ENCODE assay signal across 16 cellular contexts in genomic region chr3:194272221-194272620, GRCh38.
DNase-seq lines count a peak whose midpoint lies in the region; ATAC-seq and TF ChIP-seq lines count a peak whose summit lies in the region.
"Had no signal": no experiment of that assay in that cellular context is flagged by ENCODE, and none has a peak within 500 bp of the region (broad histone marks: within the 10 kb centered on the region; RNA-seq: fewer than 3 reads in every experiment).

No MANE protein-coding gene starts in this region.

- H2BK120ac ChIP-seq in H9 (ENCODE audit: low read depth, low read length, poor library complexity, severe bottlenecking): no peak overlapping the region

- H3K18ac ChIP-seq in H9 (ENCODE audit: insufficient read length, low read depth, low read length): no peak overlapping the region

- H3K9ac ChIP-seq in H9 (ENCODE audit: extremely low read depth, insufficient read length, low read length) (no peak overlapping the region), skeletal muscle tissue (ENCODE audit: low read depth in 1 of 3, low read length in 3 of 3) (no peak overlapping the region)

- H4K20me1 ChIP-seq in H9 (ENCODE audit: control insufficient read depth, insufficient read depth, insufficient read length): no peaks in the 10 kb centered on the region

- no peak overlapping the region for H3K4me2 ChIP-seq in H9 (ENCODE audit: insufficient read depth, insufficient read length, low read length)

- no peak overlapping the region; the same call in 1 of the 2 replicates for H3K14ac ChIP-seq in H9 (ENCODE audit: insufficient read depth, low read length)

- no peak overlapping the region for H2BK15ac ChIP-seq in H9 (ENCODE audit: low read depth, low read length)

- H4K8ac ChIP-seq in H9 (replicated peaks; ENCODE audit: insufficient read length, low read depth, low read length): no peak overlapping the region

- H3K9me3 Mint-ChIP-seq in H9: peaks cover 10 to 15% of the 10 kb centered on the region in 2 experiments
- H3K9me3 Mint-ChIP-seq: activated T-helper 1 cell treated with anti-CD3 and anti-CD28 coated beads, Interleukin-12 subunit alpha, Interleukin-12 subunit beta, Interleukin-2, Interleukin-4 antibody, amounts not matched to agents 30 ng/mL and 10 ng/mL and 1 ng/mL, durations not matched to agents 14 hours and 24 hours and 36 hours; CD8-positive, alpha-beta T cell; stimulated activated memory B cell treated with anti-CD40 and anti-IgM and Interleukin-4, amounts not matched to agents 10 μg/mL and 1 μg/mL and 100 μg/mL, for 72 hours had no signal

- TF ChIP-seq CTCF in H9 (conservative IDR thresholded peaks at IDR 0.05) (no peak), adrenal gland (IDR thresholded peaks at IDR 0.05) (no peak), lower lobe of right lung (IDR thresholded peaks at IDR 0.05) (no peak)

- no peak overlapping the region for H3K4me3 ChIP-seq in adrenal gland
- H3K4me3 ChIP-seq in lower lobe of right lung: no peak overlapping the region
- H3K4me3 ChIP-seq in skeletal muscle tissue (ENCODE audit: low read length in 3 of 3): no peak overlapping the region

- no peak overlapping the region for H2BK5ac ChIP-seq in H9 (ENCODE audit: insufficient read length, low read length)

- WGBS in H9 (ENCODE audit: extremely low coverage, insufficient read length, low lambda C conversion rate): no CpG with 5 or more reads among the region's 11 CpGs
- WGBS in adrenal gland, 4 donors: 66 to 83% (median 72%) methylated on average over 6 to 11 of the region's 11 CpGs

- no peak overlapping the region for H2BK20ac ChIP-seq in H9 (ENCODE audit: low read depth, low read length, poor library complexity, severe bottlenecking)

- H3K36me3 ChIP-seq in adrenal gland (replicated peaks in 1 of 2) (no peaks in the 10 kb centered on the region), lower lobe of right lung (no peaks in the 10 kb centered on the region), skeletal muscle tissue (ENCODE audit: control insufficient read depth in 3 of 3, insufficient read depth in 3 of 3, low read length in 3 of 3) (no peaks in the 10 kb centered on the region)

- no peak overlapping the region for H3K27ac Mint-ChIP-seq in H9
- H3K27ac Mint-ChIP-seq: activated T-helper 1 cell treated with anti-CD3 and anti-CD28 coated beads, Interleukin-12 subunit alpha, Interleukin-12 subunit beta, Interleukin-2, Interleukin-4 antibody, amounts not matched to agents 30 ng/mL and 10 ng/mL and 1 ng/mL, durations not matched to agents 14 hours and 24 hours and 36 hours; CD8-positive, alpha-beta T cell; stimulated activated memory B cell treated with anti-CD40 and anti-IgM and Interleukin-4, amounts not matched to agents 10 μg/mL and 1 μg/mL and 100 μg/mL, for 72 hours had no signal

- peaks cover 3 to 14% (median 8%) of the 10 kb centered on the region in 3 experiments for H3K36me3 Mint-ChIP-seq in H9 (ENCODE audit: insufficient read depth in 1 of 3, low read depth in 3 of 3)
- H3K36me3 Mint-ChIP-seq: CD8-positive, alpha-beta T cell; stimulated activated memory B cell treated with anti-CD40 and anti-IgM and Interleukin-4, amounts not matched to agents 10 μg/mL and 1 μg/mL and 100 μg/mL, for 72 hours had no signal

- no peaks in the 10 kb centered on the region for H3K4me1 ChIP-seq in H9 (ENCODE audit: insufficient read depth, low read length)
- peaks cover 60 to 90% of the 10 kb centered on the region in 2 donors for H3K4me1 ChIP-seq in adrenal gland (replicated peaks in 1 of 2)
- H3K4me1 ChIP-seq in lower lobe of right lung: peaks cover 49% of the 10 kb centered on the region
- peaks cover 33 to 48% (median 39%) of the 10 kb centered on the region in 3 donors for H3K4me1 ChIP-seq in skeletal muscle tissue (ENCODE audit: control insufficient read depth in 3 of 3, insufficient read depth in 3 of 3, low read length in 3 of 3)

- peaks cover 29 to 43% of the 10 kb centered on the region in 2 experiments for H3K4me1 Mint-ChIP-seq in H9

- H2BK12ac ChIP-seq in H9 (ENCODE audit: insufficient read length, low read depth, low read length): no peak overlapping the region

- no peaks in the 10 kb centered on the region for H3K79me2 ChIP-seq in H9 (ENCODE audit: insufficient read depth, low read length)

- no peak for TF ChIP-seq POLR2A in adrenal gland (IDR thresholded peaks at IDR 0.05)

- H4K5ac ChIP-seq in H9 (ENCODE audit: insufficient read length, low read depth, low read length): no peak overlapping the region

- no peak overlapping the region for H3K56ac ChIP-seq in H9 (ENCODE audit: insufficient read length, low read depth, low read length)

- no peak overlapping the region for H3K23ac ChIP-seq in H9 (ENCODE audit: insufficient read length, low read depth, low read length)

- H3K9me3 ChIP-seq in H9 (ENCODE audit: control insufficient read depth, low read depth, low read length) (no peaks in the 10 kb centered on the region), adrenal gland (replicated peaks in 1 of 3) (no peaks in the 10 kb centered on the region), lower lobe of right lung (no peaks in the 10 kb centered on the region), skeletal muscle tissue (ENCODE audit: control insufficient read depth in 3 of 3, low read length in 3 of 3) (no peaks in the 10 kb centered on the region)

- H3K79me1 ChIP-seq in H9 (ENCODE audit: insufficient read depth, low read depth, low read length, poor library complexity, severe bottlenecking): no peaks in the 10 kb centered on the region

- no peak overlapping the region for H3K4ac ChIP-seq in H9 (ENCODE audit: low read depth, low read length)

- DNase-seq in H9 (peak; percentile 17), adrenal gland (peak in 5 of 7 donors; percentile 24 to 69 (median 47)), lower lobe of right lung (peak; percentile 42), NCI-H1436 (lab: John Stamatoyannopoulos, UW) (no peak), glomerular visceral epithelial cell (ENCODE audit: extremely low spot score) (no peak)
- DNase-seq: CD8-positive, alpha-beta T cell; central memory CD4-positive, alpha-beta T cell; DMS79; HCEC 1CT; mesendoderm; NCI-H1694 treated with DMSO at 0.1 percent for 48 hours had no signal

- peaks cover 22% of the 10 kb centered on the region for H3K27me3 Mint-ChIP-seq in H9 (ENCODE audit: low read depth)

- intact Hi-C loops in adrenal gland (cut with DNase I) (loop anchor here in 1 of 2 donors (5.0 kb wide), 1 partner anchor 40 kb away; no protein-coding TSS in a partner anchor), lower lobe of right lung (cut with DNase I) (no loop called here)

- H3K27me3 ChIP-seq in H9 (ENCODE audit: insufficient read depth, low read length): no peaks in the 10 kb centered on the region
- H3K27me3 ChIP-seq in adrenal gland: no peaks in the 10 kb centered on the region
- H3K27me3 ChIP-seq in lower lobe of right lung (ENCODE audit: low read depth): no peaks in the 10 kb centered on the region
- no peaks in the 10 kb centered on the region for H3K27me3 ChIP-seq in skeletal muscle tissue (ENCODE audit: control insufficient read depth in 3 of 3, insufficient read depth in 3 of 3, low read length in 3 of 3)

- H3K27ac ChIP-seq in H9 (ENCODE audit: insufficient read length, low read depth, low read length): no peak overlapping the region
- H3K27ac ChIP-seq in adrenal gland: peak overlapping the region; percentile 78 to 100 (median 94)
- H3K27ac ChIP-seq in lower lobe of right lung: no peak overlapping the region
- peak overlapping the region; percentile 12 for H3K27ac ChIP-seq in skeletal muscle tissue (ENCODE audit: low read depth, low read length)

- H3T11ph ChIP-seq in H9 (ENCODE audit: low read length): no peak overlapping the region

- H3K23me2 ChIP-seq in H9 (ENCODE audit: insufficient read length, low read depth, low read length, poor library complexity, severe bottlenecking): no peaks in the 10 kb centered on the region

- no peak overlapping the region for H2AFZ ChIP-seq in H9 (ENCODE audit: low read length)

- H4K91ac ChIP-seq in H9 (ENCODE audit: insufficient read length, low read depth, low read length): no peak overlapping the region

- no peak for ATAC-seq in lower lobe of right lung
- no peak for ATAC-seq in GM21360 (IDR thresholded peaks at IDR 0.05; ENCODE audit: unreplicated experiment)
- ATAC-seq in HG03108 (IDR thresholded peaks at IDR 0.05; ENCODE audit: unreplicated experiment): no peak
- ATAC-seq: CD8-positive, alpha-beta T cell; stimulated activated memory B cell treated with anti-CD40 and anti-IgM and Interleukin-4, amounts not matched to agents 10 μg/mL and 1 μg/mL and 100 μg/mL, for 72 hours had no signal

- no peak overlapping the region for H2AK5ac ChIP-seq in H9 (ENCODE audit: insufficient read length, low read length)

- H3K4me3 Mint-ChIP-seq in H9: no peak overlapping the region
- H3K4me3 Mint-ChIP-seq: activated T-helper 1 cell treated with anti-CD3 and anti-CD28 coated beads, Interleukin-12 subunit alpha, Interleukin-12 subunit beta, Interleukin-2, Interleukin-4 antibody, amounts not matched to agents 30 ng/mL and 10 ng/mL and 1 ng/mL, durations not matched to agents 14 hours and 24 hours and 36 hours; CD8-positive, alpha-beta T cell; stimulated activated memory B cell treated with anti-CD40 and anti-IgM and Interleukin-4, amounts not matched to agents 10 μg/mL and 1 μg/mL and 100 μg/mL, for 72 hours had no signal

Comparison
In these comparisons a context has a peak if more than half of its experiments do, and no peak if none do; other contexts are left out.
1. DNase-seq: peak in H9 (single experiment), adrenal gland (5 of 7) and lower lobe of right lung (single experiment); none in NCI-H1436 (single experiment) and glomerular visceral epithelial cell (single experiment).
2. H3K27ac ChIP-seq: peak in adrenal gland (5 of 5) and skeletal muscle tissue (single experiment); none in H9 (single experiment) and lower lobe of right lung (single experiment).